8 cellular contexts compared by ENCODE assay signal in the genomic region with DNA sequence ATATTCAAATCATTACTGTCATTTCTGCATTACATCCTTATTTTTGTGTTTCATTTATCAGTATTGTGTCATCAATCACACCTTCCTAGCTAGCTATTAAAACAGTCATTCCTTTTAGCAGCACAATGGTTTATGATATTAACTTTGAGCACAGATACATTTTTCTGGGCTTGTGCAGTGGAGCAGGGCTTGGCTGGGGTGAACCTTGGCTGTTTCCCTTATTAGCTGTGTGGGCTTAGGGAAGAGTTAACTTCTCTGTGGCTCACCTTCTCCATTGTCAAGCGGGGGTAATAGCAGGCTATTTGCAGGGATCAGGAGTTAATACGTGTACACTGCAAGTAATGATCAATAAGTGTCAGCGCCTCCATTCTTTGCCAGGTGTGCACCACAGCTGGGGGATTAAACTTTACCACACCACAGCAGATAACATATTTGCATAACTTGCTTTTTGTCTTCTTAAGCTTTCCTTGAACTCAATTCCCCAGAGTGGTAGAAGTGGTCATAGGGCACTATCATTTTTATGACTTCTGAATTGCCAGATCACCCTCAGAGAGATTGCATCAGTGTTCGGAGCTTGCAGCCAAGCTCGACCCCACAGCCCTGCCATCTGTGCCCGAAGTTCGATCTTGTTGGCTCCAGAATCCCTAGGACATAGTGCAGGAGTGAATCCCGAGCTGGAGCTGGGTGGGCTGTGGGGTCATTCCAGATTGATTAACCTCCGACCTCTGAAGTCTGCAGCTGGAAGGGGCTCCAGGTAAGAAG. TPM values are rescaled to one million over a fixed set of nuclear protein-coding genes. Genes with fewer than 3 reads are reported as not detected.
DNase-seq lines count a peak whose midpoint lies in the region; TF ChIP-seq lines count a peak whose summit lies in the region.

No MANE protein-coding gene starts in this region.

- no peaks in the 10 kb centered on the region for H3K36me3 ChIP-seq in OCI-LY3 (replicated peaks; ENCODE audit: low read depth, low read length)
- no peaks in the 10 kb centered on the region for H3K36me3 ChIP-seq in stomach

- peak overlapping the region; percentile 89 for H3K4me3 ChIP-seq in OCI-LY3 (ENCODE audit: low read length)
- H3K4me3 ChIP-seq in epithelial cell of esophagus (ENCODE audit: low read length), result peak overlapping the region; percentile 83
- H3K4me3 ChIP-seq in stomach, result peak overlapping the region in 2 of 4 donors; percentile 93 to 96

- peaks cover 28% of the 10 kb centered on the region for H3K27me3 ChIP-seq in OCI-LY3 (ENCODE audit: low read depth, low read length)
- no peaks in the 10 kb centered on the region for H3K27me3 ChIP-seq in stomach

- TF ChIP-seq CTCF in OCI-LY3 (IDR thresholded peaks at IDR 0.05; ENCODE audit: low read depth, low read length) (no peak), epithelial cell of esophagus (IDR thresholded peaks at IDR 0.05; ENCODE audit: insufficient read depth, low read depth, low read length, missing control alignments) (no peak), stomach (IDR thresholded peaks at IDR 0.05) (no peak)

- H3K9me3 ChIP-seq in OCI-LY3 (ENCODE audit: insufficient read depth, low read length) (no peaks in the 10 kb centered on the region), stomach (no peaks in the 10 kb centered on the region)

- no peak overlapping the region for H2AFZ ChIP-seq in OCI-LY3 (ENCODE audit: low read depth, low read length)

- H3K36me3 Mint-ChIP-seq in activated naive CD4-positive, alpha-beta T cell treated with anti-CD3 and anti-CD28 coated beads for 36 hours (ENCODE audit: low read depth), result peaks cover 1% of the 10 kb centered on the region

- peaks cover 6% of the 10 kb centered on the region for H3K9me3 Mint-ChIP-seq in activated naive CD4-positive, alpha-beta T cell treated with anti-CD3 and anti-CD28 coated beads for 36 hours

- CTCF ChIA-PET in activated naive CD4-positive, alpha-beta T cell treated with anti-CD3 and anti-CD28 coated beads for 36 hours (lab: Charles Lee), result interaction anchor here (0.6 to 1.9 kb wide), 9 partner anchors 11 to 251 kb away, joined by 3 to 5 read pairs (median 3); no protein-coding TSS in a partner anchor

- no peak for TF ChIP-seq EP300 in stomach (IDR thresholded peaks at IDR 0.05)

- H3K4me2 ChIP-seq in OCI-LY3 (ENCODE audit: low read length), result peak overlapping the region; percentile 99

- H3K79me2 ChIP-seq in OCI-LY3 (ENCODE audit: low read length), result peaks cover 28% of the 10 kb centered on the region

- peaks cover 13% of the 10 kb centered on the region for H3K27me3 Mint-ChIP-seq in activated naive CD4-positive, alpha-beta T cell treated with anti-CD3 and anti-CD28 coated beads for 36 hours (ENCODE audit: low read depth)

- TF ChIP-seq POLR2A in stomach (IDR thresholded peaks at IDR 0.05) (no peak), erythroblast (IDR thresholded peaks at IDR 0.05; ENCODE audit: low read length) (no peak)

- WGBS in stomach, 5 donors, result 59 to 79% (median 70%) methylated on average over 9 of the region's 9 CpGs

- no peak overlapping the region for H3K9ac ChIP-seq in OCI-LY3 (ENCODE audit: low read length)

- no peak overlapping the region for H3K27ac ChIP-seq in OCI-LY3 (ENCODE audit: low read length)
- peak overlapping the region in 3 of 5 donors; percentile 90 to 96 (median 94) for H3K27ac ChIP-seq in stomach

- H3K4me1 Mint-ChIP-seq in activated naive CD4-positive, alpha-beta T cell treated with anti-CD3 and anti-CD28 coated beads for 36 hours (ENCODE audit: low read depth), result peaks cover 39% of the 10 kb centered on the region

- peaks cover 24% of the 10 kb centered on the region for H3K4me1 ChIP-seq in OCI-LY3 (ENCODE audit: low read length)
- H3K4me1 ChIP-seq in stomach, result peaks cover 22 to 43% (median 39%) of the 10 kb centered on the region in 4 donors

- no peak overlapping the region for H3K27ac Mint-ChIP-seq in activated naive CD4-positive, alpha-beta T cell treated with anti-CD3 and anti-CD28 coated beads for 36 hours

- H4K20me1 ChIP-seq in OCI-LY3 (ENCODE audit: insufficient read depth, low read length), result 0 out of 2 replicates have a peak, but pooled peaks cover under 1% of the 10 kb centered on the region

- DNase-seq in activated naive CD4-positive, alpha-beta T cell treated with anti-CD3 and anti-CD28 coated beads for 36 hours, result no peak
- DNase-seq in activated naive CD4-positive, alpha-beta T cell treated with anti-CD3 and anti-CD28 coated beads, Interleukin-2, amount 50 U/mL, for 16 hours, result no peak
- DNase-seq in epithelial cell of esophagus (ENCODE audit: low read depth) (no peak), stomach (no peak), erythroblast (lab: John Stamatoyannopoulos, UW) (no peak), NCI-H2196 (lab: John Stamatoyannopoulos, UW; ENCODE audit: unreplicated experiment) (no peak), kidney glomerular epithelial cell (lab: John Stamatoyannopoulos, UW) (no peak)

- intact Hi-C loops in activated naive CD4-positive, alpha-beta T cell treated with anti-CD3 and anti-CD28 coated beads for 36 hours (cut with micrococcal nuclease), result loop anchor here (1.0 to 5.0 kb wide), 6 partner anchors 8 to 451 kb away; a partner anchor contains a TSS
- intact Hi-C loops in stomach (cut with DNase I; ENCODE audit: low total_unique reads), result no loop called here

- H3K4me3 Mint-ChIP-seq in activated naive CD4-positive, alpha-beta T cell treated with anti-CD3 and anti-CD28 coated beads for 36 hours, result peak overlapping the region; percentile 91

RNA-seq across cellular contexts. Expression of a gene that starts 1.5 kb away (rescaled TPM):
- total RNA-seq in activated naive CD4-positive, alpha-beta T cell treated with anti-CD3 and anti-CD28 coated beads for 36 hours, result 10 to 100 TPM; 19.6 to 20.0 TPM
- total RNA-seq in stomach, result 100 to 1,000 TPM in 2 of 5 donors, 10 to 100 TPM in 3; 34.4 to 116 (median 78.8) TPM
- 10 to 100 TPM; 23.1 to 34.0 (median 28.8) TPM for polyA plus RNA-seq in stomach

RNA-seq across cellular contexts. Expression of a gene that starts 50.9 kb away (rescaled TPM):
- 10 to 100 TPM; 63.6 to 66.6 TPM for total RNA-seq in activated naive CD4-positive, alpha-beta T cell treated with anti-CD3 and anti-CD28 coated beads for 36 hours
- 100 to 1,000 TPM in 3 of 5 donors, 10 to 100 TPM in 2; 44.2 to 110 (median 104) TPM for total RNA-seq in stomach
- 10 to 100 TPM; 38.5 to 56.6 (median 40.7) TPM for polyA plus RNA-seq in stomach
